In genomic region chr6:37777272-37777736, GRCh38 we compare ENCODE assay signal across 1 cellular context.
TF ChIP-seq lines count a peak whose summit lies in the region.

No MANE protein-coding gene starts in this region.

TF ChIP-seq in K562, 482 proteins besides CTCF, POLR2A, EP300 and RAD21 (continued from another document):
- TF ChIP-seq MITF (IDR thresholded peaks at IDR 0.05) (no peak), HES1 (IDR thresholded peaks at IDR 0.05; ENCODE audit: low read depth) (no peak), CC2D1A (IDR thresholded peaks at IDR 0.05) (no peak)
TF ChIP-seq in K562: peak in this region for 0.
